In the genomic region with DNA sequence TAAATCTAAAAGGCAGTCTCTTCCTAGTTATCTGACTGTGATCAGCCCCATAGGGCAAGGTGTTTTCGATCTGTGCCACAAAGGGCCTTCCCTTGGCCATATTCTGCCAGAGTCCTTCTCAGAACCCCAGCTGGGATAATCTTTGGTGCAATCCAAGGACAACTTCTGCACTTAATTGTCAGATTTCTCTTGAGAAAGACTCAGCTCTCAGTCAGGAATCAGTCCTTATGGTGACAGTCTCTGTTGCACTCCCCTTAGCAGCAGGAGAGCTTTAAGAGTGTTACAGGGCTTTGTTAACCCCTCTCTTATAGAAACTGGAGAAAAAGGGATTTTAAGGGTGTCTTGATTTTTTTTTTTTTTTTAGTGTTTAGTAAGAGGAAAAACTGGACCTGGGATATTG, we compare ENCODE assay signal across 1 cellular context.
TF ChIP-seq lines count a peak whose summit lies in the region.

No MANE protein-coding gene starts in this region.

TF ChIP-seq in GM23338, 12 proteins besides CTCF, POLR2A, EP300 and RAD21 (continued from another document):
- TF ChIP-seq, protein P1, sequence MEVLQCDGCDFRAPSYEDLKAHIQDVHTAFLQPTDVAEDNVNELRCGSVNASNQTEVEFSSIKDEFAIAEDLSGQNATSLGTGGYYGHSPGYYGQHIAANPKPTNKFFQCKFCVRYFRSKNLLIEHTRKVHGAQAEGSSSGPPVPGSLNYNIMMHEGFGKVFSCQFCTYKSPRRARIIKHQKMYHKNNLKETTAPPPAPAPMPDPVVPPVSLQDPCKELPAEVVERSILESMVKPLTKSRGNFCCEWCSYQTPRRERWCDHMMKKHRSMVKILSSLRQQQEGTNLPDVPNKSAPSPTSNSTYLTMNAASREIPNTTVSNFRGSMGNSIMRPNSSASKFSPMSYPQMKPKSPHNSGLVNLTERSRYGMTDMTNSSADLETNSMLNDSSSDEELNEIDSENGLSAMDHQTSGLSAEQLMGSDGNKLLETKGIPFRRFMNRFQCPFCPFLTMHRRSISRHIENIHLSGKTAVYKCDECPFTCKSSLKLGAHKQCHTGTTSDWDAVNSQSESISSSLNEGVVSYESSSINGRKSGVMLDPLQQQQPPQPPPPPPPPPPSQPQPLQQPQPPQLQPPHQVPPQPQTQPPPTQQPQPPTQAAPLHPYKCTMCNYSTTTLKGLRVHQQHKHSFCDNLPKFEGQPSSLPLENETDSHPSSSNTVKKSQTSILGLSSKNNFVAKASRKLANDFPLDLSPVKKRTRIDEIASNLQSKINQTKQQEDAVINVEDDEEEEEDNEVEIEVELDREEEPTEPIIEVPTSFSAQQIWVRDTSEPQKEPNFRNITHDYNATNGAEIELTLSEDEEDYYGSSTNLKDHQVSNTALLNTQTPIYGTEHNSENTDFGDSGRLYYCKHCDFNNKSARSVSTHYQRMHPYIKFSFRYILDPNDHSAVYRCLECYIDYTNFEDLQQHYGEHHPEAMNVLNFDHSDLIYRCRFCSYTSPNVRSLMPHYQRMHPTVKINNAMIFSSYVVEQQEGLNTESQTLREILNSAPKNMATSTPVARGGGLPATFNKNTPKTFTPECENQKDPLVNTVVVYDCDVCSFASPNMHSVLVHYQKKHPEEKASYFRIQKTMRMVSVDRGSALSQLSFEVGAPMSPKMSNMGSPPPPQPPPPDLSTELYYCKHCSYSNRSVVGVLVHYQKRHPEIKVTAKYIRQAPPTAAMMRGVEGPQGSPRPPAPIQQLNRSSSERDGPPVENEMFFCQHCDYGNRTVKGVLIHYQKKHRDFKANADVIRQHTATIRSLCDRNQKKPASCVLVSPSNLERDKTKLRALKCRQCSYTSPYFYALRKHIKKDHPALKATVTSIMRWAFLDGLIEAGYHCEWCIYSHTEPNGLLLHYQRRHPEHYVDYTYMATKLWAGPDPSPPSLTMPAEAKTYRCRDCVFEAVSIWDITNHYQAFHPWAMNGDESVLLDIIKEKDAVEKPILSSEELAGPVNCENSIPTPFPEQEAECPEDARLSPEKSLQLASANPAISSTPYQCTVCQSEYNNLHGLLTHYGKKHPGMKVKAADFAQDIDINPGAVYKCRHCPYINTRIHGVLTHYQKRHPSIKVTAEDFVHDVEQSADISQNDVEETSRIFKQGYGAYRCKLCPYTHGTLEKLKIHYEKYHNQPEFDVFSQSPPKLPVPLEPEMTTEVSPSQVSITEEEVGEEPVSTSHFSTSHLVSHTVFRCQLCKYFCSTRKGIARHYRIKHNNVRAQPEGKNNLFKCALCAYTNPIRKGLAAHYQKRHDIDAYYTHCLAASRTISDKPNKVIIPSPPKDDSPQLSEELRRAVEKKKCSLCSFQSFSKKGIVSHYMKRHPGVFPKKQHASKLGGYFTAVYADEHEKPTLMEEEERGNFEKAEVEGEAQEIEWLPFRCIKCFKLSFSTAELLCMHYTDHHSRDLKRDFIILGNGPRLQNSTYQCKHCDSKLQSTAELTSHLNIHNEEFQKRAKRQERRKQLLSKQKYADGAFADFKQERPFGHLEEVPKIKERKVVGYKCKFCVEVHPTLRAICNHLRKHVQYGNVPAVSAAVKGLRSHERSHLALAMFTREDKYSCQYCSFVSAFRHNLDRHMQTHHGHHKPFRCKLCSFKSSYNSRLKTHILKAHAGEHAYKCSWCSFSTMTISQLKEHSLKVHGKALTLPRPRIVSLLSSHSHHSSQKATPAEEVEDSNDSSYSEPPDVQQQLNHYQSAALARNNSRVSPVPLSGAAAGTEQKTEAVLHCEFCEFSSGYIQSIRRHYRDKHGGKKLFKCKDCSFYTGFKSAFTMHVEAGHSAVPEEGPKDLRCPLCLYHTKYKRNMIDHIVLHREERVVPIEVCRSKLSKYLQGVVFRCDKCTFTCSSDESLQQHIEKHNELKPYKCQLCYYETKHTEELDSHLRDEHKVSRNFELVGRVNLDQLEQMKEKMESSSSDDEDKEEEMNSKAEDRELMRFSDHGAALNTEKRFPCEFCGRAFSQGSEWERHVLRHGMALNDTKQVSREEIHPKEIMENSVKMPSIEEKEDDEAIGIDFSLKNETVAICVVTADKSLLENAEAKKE (CRISPR knock-in tag; IDR thresholded peaks at IDR 0.05) = no peak
- no peak for TF ChIP-seq ZNF114 (CRISPR knock-in tag; IDR thresholded peaks at IDR 0.05)
